ENCODE assay signal across 28 cellular contexts in genomic region chr10:113929522-113929921, GRCh38.
"Had no signal": no experiment of that assay in that cellular context is flagged by ENCODE, and none has a peak within 500 bp of the region (broad histone marks: within the 10 kb centered on the region; RNA-seq: fewer than 3 reads in every experiment).

No MANE protein-coding gene starts in this region.

- H3K9me3 ChIP-seq: SJCRH30 had no signal

- H3K9me3 Mint-ChIP-seq: activated naive CD8-positive, alpha-beta T cell treated with anti-CD3 and anti-CD28 coated beads for 36 hours; activated T-cell treated with anti-CD3 and anti-CD28 coated beads, Interleukin-2, amount 50 U/mL, for 72 hours had no signal

- DNase-seq: activated CD4-positive, alpha-beta memory T cell treated with anti-CD3 and anti-CD28 coated beads for 36 hours; activated CD4-positive, alpha-beta T cell treated with anti-CD3 and anti-CD28 coated beads, Interleukin-2, amount 10 ng/mL, durations not matched to agents 7 days and 5 days; activated CD8-positive, alpha-beta memory T cell treated with anti-CD3 and anti-CD28 coated beads for 24 hours; activated CD8-positive, alpha-beta memory T cell treated with anti-CD3 and anti-CD28 coated beads, Interleukin-2, amount 10 ng/mL, durations not matched to agents 7 days and 5 days; activated CD8-positive, alpha-beta memory T cell treated with anti-CD3 and anti-CD28 coated beads, Interleukin-2, amount 50 U/mL, for 48 hours; activated effector memory CD4-positive, alpha-beta T cell treated with anti-CD3 and anti-CD28 coated beads, Interleukin-2, amount 50 U/mL, for 16 hours; activated naive CD4-positive, alpha-beta T cell; activated naive CD4-positive, alpha-beta T cell treated with anti-CD3 and anti-CD28 coated beads, Interleukin-2, amount 50 U/mL, for 16 hours; activated naive CD8-positive, alpha-beta T cell treated with anti-CD3 and anti-CD28 coated beads for 36 hours; activated T-cell treated with anti-CD3 and anti-CD28 coated beads, Interleukin-2, amount 50 U/mL, for 1 hour; activated T-cell treated with anti-CD3 and anti-CD28 coated beads, Interleukin-2, amount 50 U/mL, for 72 hours; amygdala; NCI-H1105 treated with DMSO at 0.1 percent for 48 hours; NCI-H146; NCI-H2029 treated with DMSO at 0.1 percent for 48 hours; NCI-H2107; NCI-H226; NCI-H446 treated with DMSO at 0.1 percent for 48 hours; NCI-H524; SHP77; T1000 had no signal

- H3K27me3 ChIP-seq: ascending aorta, cardiac muscle cell, SJCRH30 had no signal

- ATAC-seq: activated CD8-positive, alpha-beta memory T cell treated with anti-CD3 and anti-CD28 coated beads, Interleukin-2, amount 10 ng/mL, durations not matched to agents 7 days and 5 days; activated T-cell treated with anti-CD3 and anti-CD28 coated beads, Interleukin-2, amount 50 U/mL, for 72 hours; activated T-helper 17 cell treated with anti-CD3 and anti-CD28 coated beads, Interleukin-2, amount 50 U/mL, for 72 hours; Panc1 had no signal

- H3K4me3 ChIP-seq: ascending aorta, cardiac muscle cell, SJCRH30, SK-N-MC had no signal

- H3K36me3 ChIP-seq: ascending aorta, cardiac muscle cell, SJCRH30 had no signal

- H3K4me1 ChIP-seq: ascending aorta, SJCRH30 had no signal

- H3K4me1 Mint-ChIP-seq: activated CD4-positive, alpha-beta T cell treated with anti-CD3 and anti-CD28 coated beads, Interleukin-2, amount 10 ng/mL, durations not matched to agents 7 days and 5 days; activated CD8-positive, alpha-beta memory T cell treated with anti-CD3 and anti-CD28 coated beads, Interleukin-2, amount 10 ng/mL, durations not matched to agents 7 days and 5 days; activated naive CD8-positive, alpha-beta T cell treated with anti-CD3 and anti-CD28 coated beads for 36 hours; activated T-helper 17 cell treated with anti-CD3 and anti-CD28 coated beads, Interleukin-2, amount 50 U/mL, for 72 hours had no signal

- H3K9ac ChIP-seq: KMS-11 had no signal

- H3K27ac Mint-ChIP-seq: activated CD4-positive, alpha-beta memory T cell treated with anti-CD3 and anti-CD28 coated beads for 36 hours; activated CD4-positive, alpha-beta T cell treated with anti-CD3 and anti-CD28 coated beads, Interleukin-2, amount 10 ng/mL, durations not matched to agents 7 days and 5 days; activated CD8-positive, alpha-beta memory T cell treated with anti-CD3 and anti-CD28 coated beads, Interleukin-2, amount 10 ng/mL, durations not matched to agents 7 days and 5 days; activated naive CD8-positive, alpha-beta T cell treated with anti-CD3 and anti-CD28 coated beads for 36 hours; activated T-cell treated with anti-CD3 and anti-CD28 coated beads, Interleukin-2, amount 50 U/mL, for 72 hours; activated T-helper 17 cell treated with anti-CD3 and anti-CD28 coated beads, Interleukin-2, amount 50 U/mL, for 72 hours had no signal

- H3K27ac ChIP-seq: ascending aorta, cardiac muscle cell, KMS-11, SJCRH30, SK-N-MC had no signal

- H3K36me3 Mint-ChIP-seq: activated naive CD8-positive, alpha-beta T cell treated with anti-CD3 and anti-CD28 coated beads for 36 hours had no signal

- H3K4me2 ChIP-seq: KMS-11 had no signal

- H3K4me3 Mint-ChIP-seq: activated CD4-positive, alpha-beta memory T cell treated with anti-CD3 and anti-CD28 coated beads for 36 hours; activated CD4-positive, alpha-beta T cell treated with anti-CD3 and anti-CD28 coated beads, Interleukin-2, amount 10 ng/mL, durations not matched to agents 7 days and 5 days; activated CD8-positive, alpha-beta memory T cell treated with anti-CD3 and anti-CD28 coated beads, Interleukin-2, amount 10 ng/mL, durations not matched to agents 7 days and 5 days; activated naive CD8-positive, alpha-beta T cell treated with anti-CD3 and anti-CD28 coated beads for 36 hours; activated T-cell treated with anti-CD3 and anti-CD28 coated beads, Interleukin-2, amount 50 U/mL, for 72 hours; activated T-helper 17 cell treated with anti-CD3 and anti-CD28 coated beads, Interleukin-2, amount 50 U/mL, for 72 hours had no signal
